15 cellular contexts compared by ENCODE assay signal in the genomic region with DNA sequence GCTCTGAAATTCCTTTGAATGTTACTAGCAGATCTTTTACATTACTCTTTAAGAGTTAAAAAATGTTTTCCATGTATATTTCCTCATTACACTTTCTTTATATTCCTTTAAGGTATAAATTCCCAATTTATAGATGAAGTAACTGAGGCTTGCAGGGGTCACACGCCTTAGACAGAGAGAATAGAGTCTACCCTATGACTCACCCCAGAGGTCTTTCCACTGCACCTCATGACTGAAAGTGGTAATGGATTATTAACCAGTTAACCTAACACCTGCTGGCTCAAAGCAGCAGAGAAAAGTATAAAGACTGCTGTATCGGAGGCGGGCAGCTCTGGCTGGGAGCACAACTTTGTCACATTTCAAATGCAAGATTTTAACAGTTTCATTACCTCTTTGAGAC. TPM values are rescaled to one million over a fixed set of nuclear protein-coding genes. Genes with fewer than 3 reads are reported as not detected.
DNase-seq lines count a peak whose midpoint lies in the region; ATAC-seq, FAIRE-seq and TF ChIP-seq lines count a peak whose summit lies in the region.
"Had no signal": no experiment of that assay in that cellular context is flagged by ENCODE, and none has a peak within 500 bp of the region (broad histone marks: within the 10 kb centered on the region; RNA-seq: fewer than 3 reads in every experiment).

No MANE protein-coding gene starts in this region.

- no peak overlapping the region for H3K9ac ChIP-seq in neural progenitor cell

- H3K27ac ChIP-seq in neural progenitor cell, result no peak overlapping the region
- no peak overlapping the region for H3K27ac ChIP-seq in stomach
- H3K27ac ChIP-seq: C4-2B had no signal

- H3K9me3 ChIP-seq in neural progenitor cell (ENCODE audit: low read depth) (no peaks in the 10 kb centered on the region), stomach (no peaks in the 10 kb centered on the region)

- no peaks in the 10 kb centered on the region for H3K4me1 ChIP-seq in neural progenitor cell
- peaks cover 0 to 5% (median 0%) of the 10 kb centered on the region in 4 donors for H3K4me1 ChIP-seq in stomach

- no peaks in the 10 kb centered on the region for H3K36me3 ChIP-seq in neural progenitor cell
- no peaks in the 10 kb centered on the region for H3K36me3 ChIP-seq in stomach

- H3K27me3 Mint-ChIP-seq in neural progenitor cell (ENCODE audit: insufficient read depth, low read depth), result peaks cover 2% of the 10 kb centered on the region

- H3K4me2 ChIP-seq in neural progenitor cell, result no peak overlapping the region

- TF ChIP-seq POLR2A in GM12892 (IDR thresholded peaks at IDR 0.05; ENCODE audit: low read depth, low read length) (no peak), stomach (IDR thresholded peaks at IDR 0.05) (no peak)

- H3F3A ChIP-seq in neural progenitor cell (ENCODE audit: low read depth), result no peaks in the 10 kb centered on the region

- H3K4me3 ChIP-seq in neural progenitor cell (no peak overlapping the region), stomach (no peak overlapping the region)

- peak; percentile 89 for FAIRE-seq in GM12892 (lab: Jason Lieb, UNC)
- FAIRE-seq: H1 had no signal

- no peaks in the 10 kb centered on the region for H3K27me3 ChIP-seq in neural progenitor cell
- no peaks in the 10 kb centered on the region for H3K27me3 ChIP-seq in stomach

- H3K36me3 Mint-ChIP-seq in neural progenitor cell, result peaks cover 4% of the 10 kb centered on the region

- H3K9me3 Mint-ChIP-seq in neural progenitor cell, result no peaks in the 10 kb centered on the region
- H3K9me3 Mint-ChIP-seq: central memory CD8-positive, alpha-beta T cell had no signal

- H2AFZ ChIP-seq in neural progenitor cell (replicated peaks), result no peak overlapping the region

- no peaks in the 10 kb centered on the region for H3K79me2 ChIP-seq in neural progenitor cell (ENCODE audit: low read depth)

- H3K4me3 Mint-ChIP-seq in neural progenitor cell, result no peak overlapping the region
- H3K4me3 Mint-ChIP-seq: central memory CD8-positive, alpha-beta T cell had no signal

- ATAC-seq in GM19452 (IDR thresholded peaks at IDR 0.05; ENCODE audit: unreplicated experiment) (peak; percentile 90), HG02981 (IDR thresholded peaks at IDR 0.05; ENCODE audit: unreplicated experiment) (peak; percentile 90)

- DNase-seq in GM12892 (ENCODE audit: insufficient read length), result no peak
- DNase-seq in SW480 (ENCODE audit: low spot score), result peak; percentile 63
- no peak for DNase-seq in neural progenitor cell (ENCODE audit: low spot score)
- no peak for DNase-seq in T-helper 9 cell
- no peak for DNase-seq in activated naive CD4-positive, alpha-beta T cell treated with anti-CD3 and anti-CD28 coated beads, Interleukin-2, amount 50 U/mL, for 16 hours
- no peak for DNase-seq in stomach
- DNase-seq: activated CD8-positive, alpha-beta memory T cell treated with anti-CD3 and anti-CD28 coated beads, Interleukin-2, amount 50 U/mL, for 4 hours; glutamatergic neuron; NCI-H1048; Right ventricle myocardium superior had no signal

- intact Hi-C loops in stomach (cut with DNase I; ENCODE audit: low total_unique reads), result loop anchor here (10.0 kb wide), 1 partner anchor 250 kb away; no protein-coding TSS in a partner anchor

- TF ChIP-seq CTCF in neural progenitor cell (IDR thresholded peaks at IDR 0.05) (no peak), stomach (IDR thresholded peaks at IDR 0.05) (no peak)

- WGBS in stomach, 5 donors, result 86 to 90% (median 88%) methylated on average over 3 of the region's 3 CpGs

- TF ChIP-seq EP300 in stomach (IDR thresholded peaks at IDR 0.05), result no peak

- H3K4me1 Mint-ChIP-seq in neural progenitor cell, result peaks cover 6% of the 10 kb centered on the region
- H3K4me1 Mint-ChIP-seq: central memory CD8-positive, alpha-beta T cell had no signal

- no peaks in the 10 kb centered on the region for H4K20me1 ChIP-seq in neural progenitor cell (ENCODE audit: low read depth)

- H3K27ac Mint-ChIP-seq in neural progenitor cell, result no peak overlapping the region

RNA-seq across cellular contexts. Expression of gene LDHAL6B, which starts 37.7 kb away (rescaled TPM):
- polyA plus RNA-seq in GM12892 (2012; ENCODE audit: missing spikeins), result 1.00 TPM
- total RNA-seq in neural progenitor cell (ENCODE audit: low replicate concordance), result not detected in 2 replicates
- total RNA-seq in stomach, result not detected
- polyA plus RNA-seq in stomach, result not detected
- total RNA-seq: H1, Right ventricle myocardium superior had no signal
- polyA plus RNA-seq: H1 had no signal
